In the genomic region with DNA sequence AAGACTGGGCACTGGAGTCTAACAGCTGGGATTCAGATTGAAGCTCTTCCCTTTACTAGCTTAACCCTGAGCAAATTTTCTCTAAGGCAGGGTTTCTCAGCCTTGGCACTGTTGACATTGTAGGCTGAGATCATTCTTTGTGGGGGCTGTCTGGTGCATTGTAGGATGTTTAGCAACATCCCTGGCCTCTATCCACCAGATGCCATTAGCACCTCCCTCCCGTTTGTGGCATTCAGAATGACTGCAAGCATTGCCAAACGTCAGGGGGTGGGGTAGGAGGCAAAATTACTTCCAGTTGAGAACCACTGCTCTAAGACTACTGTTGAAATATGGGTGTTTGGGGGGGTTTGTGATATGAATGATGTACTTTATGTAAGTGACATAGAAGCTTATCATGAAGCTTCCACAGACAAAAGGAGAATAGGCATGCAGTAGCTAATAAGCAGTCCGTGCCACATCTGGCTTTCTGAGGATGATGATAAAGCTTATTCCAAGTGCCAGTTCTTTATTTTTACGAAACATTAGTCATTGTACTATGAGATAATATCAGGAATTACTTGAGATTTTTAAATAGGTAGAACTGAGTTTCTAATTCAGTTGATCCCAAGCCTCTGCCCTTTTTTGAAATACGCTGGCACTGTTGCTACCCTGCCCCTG, we compare ENCODE assay signal across 10 cellular contexts. TPM values are rescaled to one million over a fixed set of nuclear protein-coding genes. Genes with fewer than 3 reads are reported as not detected.
DNase-seq lines count a peak whose midpoint lies in the region; ATAC-seq, FAIRE-seq and TF ChIP-seq lines count a peak whose summit lies in the region.
"Had no signal": no experiment of that assay in that cellular context is flagged by ENCODE, and none has a peak within 500 bp of the region (broad histone marks: within the 10 kb centered on the region; RNA-seq: fewer than 3 reads in every experiment).

No MANE protein-coding gene starts in this region.

- no peaks in the 10 kb centered on the region; a peak in 1 of 5 replicates for H3K36me3 ChIP-seq in HepG2 (replicated peaks in 1 of 2; ENCODE audit: control insufficient read depth in 1 of 2, insufficient read depth in 2 of 2, low read length in 2 of 2)

- H3K4me3 ChIP-seq in astrocyte of the spinal cord (ENCODE audit: low read depth, low read length) (no peak overlapping the region), HepG2 (replicated peaks in 1 of 3; ENCODE audit: insufficient read depth in 1 of 3, low read depth in 2 of 3, low read length in 3 of 3) (no peak overlapping the region)

- POLR2A ChIA-PET in HepG2 (lab: Yijun Ruan, JAX), result no interaction called here

- H3K27ac ChIP-seq in HepG2 (ENCODE audit: extremely low read length, insufficient read depth, low read length), result no peak overlapping the region

- FAIRE-seq in HepG2 (lab: Jason Lieb, UNC), result no peak

- no peaks in the 10 kb centered on the region for H3K9me3 ChIP-seq in HepG2 (ENCODE audit: low read length)

- no peaks in the 10 kb centered on the region for H3K27me3 ChIP-seq in HepG2 (ENCODE audit: control insufficient read depth in 1 of 2, insufficient read depth in 2 of 2, low read length in 2 of 2)

- H4K20me1 ChIP-seq in HepG2 (ENCODE audit: insufficient read depth, low read length), result 0 out of 2 replicates have a peak, but pooled peaks cover 3% of the 10 kb centered on the region

- CTCF ChIA-PET in HepG2 (lab: Yijun Ruan, JAX; ENCODE audit: low intra/inter-chr PET ratio, low total read pairs), result no interaction called here

- TF ChIP-seq RAD21 in HepG2 (CRISPR knock-in tag; IDR thresholded peaks at IDR 0.05), result no peak

- intact Hi-C loops in HepG2 (cut with micrococcal nuclease; ENCODE audit: unreplicated experiment), result no loop called here

- H3K79me2 ChIP-seq in HepG2 (ENCODE audit: insufficient read depth, low read length), result peaks cover 5% of the 10 kb centered on the region

- TF ChIP-seq EP300 in HepG2 (IDR thresholded peaks at IDR 0.05; ENCODE audit: low read depth in 2 of 2, low read length in 2 of 2) (no peak), HepG2 (CRISPR knock-in tag; IDR thresholded peaks at IDR 0.05; ENCODE audit: borderline replicate concordance) (no peak)

- no TSS peak for BruUV-seq in HepG2 (replicated peaks; lab: Mats Ljungman, UMichigan)

- 92% methylated on average over 5 of the region's 5 CpGs for WGBS in HepG2 (ENCODE audit: low lambda C conversion rate)

- peak; percentile 75 for DNase-seq in AG09319 (ENCODE audit: extremely low read depth, low read depth)
- DNase-seq in LHCN-M2 (ENCODE audit: low read depth), result peak; percentile 85
- peak; percentile 67 for DNase-seq in astrocyte of the spinal cord (ENCODE audit: low read depth, low spot score)
- peak; percentile 25 for DNase-seq in HepG2 (ENCODE audit: low spot score)
- DNase-seq in NCI-H1105 treated with DMSO at 0.1 percent for 48 hours (lab: John Stamatoyannopoulos, UW), result no peak
- DNase-seq: activated naive CD8-positive, alpha-beta T cell treated with anti-CD3 and anti-CD28 coated beads, Interleukin-2, amount 10 ng/mL, durations not matched to agents 7 days and 5 days; DND-41 had no signal

- H3K9ac ChIP-seq in HepG2 (ENCODE audit: insufficient read depth, low read depth, low read length), result no peak overlapping the region

- TF ChIP-seq CTCF in AG09319 (IDR thresholded peaks at IDR 0.05; ENCODE audit: low read depth, low read length), result no peak
- no peak for TF ChIP-seq CTCF in astrocyte of the spinal cord (IDR thresholded peaks at IDR 0.05; ENCODE audit: low read depth, low read length)
- TF ChIP-seq CTCF in HepG2 (CRISPR knock-in tag; IDR thresholded peaks at IDR 0.05), result no peak

- H3K4me1 ChIP-seq in HepG2 (ENCODE audit: insufficient read depth, low read length), result no peaks in the 10 kb centered on the region; the same call in 1 of the 2 replicates

- ATAC-seq in HepG2, result no peak
- ATAC-seq in GM18861 (IDR thresholded peaks at IDR 0.05; ENCODE audit: unreplicated experiment), result no peak
- ATAC-seq in HG03354 (IDR thresholded peaks at IDR 0.05; ENCODE audit: poor library complexity, severe bottlenecking, unreplicated experiment), result no peak
- no peak for ATAC-seq in GM18909 (IDR thresholded peaks at IDR 0.05; ENCODE audit: poor library complexity, unreplicated experiment)

- in situ Hi-C loops in astrocyte of the spinal cord (cut with HindIII; ENCODE audit: low sequenced_read_pairs), result no loop called here
- in situ Hi-C loops in HepG2 (cut with HindIII; ENCODE audit: extremely low pct_ligation_motif_present, low pct_unique_long_range_greater_than_20kb), result no loop called here

- no peak overlapping the region for H2AFZ ChIP-seq in HepG2 (ENCODE audit: low read length)

- no peak for TF ChIP-seq POLR2A in HepG2 (IDR thresholded peaks at IDR 0.05; ENCODE audit: insufficient read depth in 1 of 2, low read depth in 2 of 2, low read length in 2 of 2)

- no peak overlapping the region for H3K4me2 ChIP-seq in HepG2 (ENCODE audit: low read depth, low read length)

TF ChIP-seq in HepG2, 621 proteins besides CTCF, POLR2A, EP300 and RAD21 (continues in another document):
- no peak for TF ChIP-seq SIN3A (IDR thresholded peaks at IDR 0.05; ENCODE audit: borderline replicate concordance, low read depth, low read length)
- no peak for TF ChIP-seq ZNF569 (CRISPR knock-in tag; IDR thresholded peaks at IDR 0.05; ENCODE audit: borderline replicate concordance)
- TF ChIP-seq, protein P1, sequence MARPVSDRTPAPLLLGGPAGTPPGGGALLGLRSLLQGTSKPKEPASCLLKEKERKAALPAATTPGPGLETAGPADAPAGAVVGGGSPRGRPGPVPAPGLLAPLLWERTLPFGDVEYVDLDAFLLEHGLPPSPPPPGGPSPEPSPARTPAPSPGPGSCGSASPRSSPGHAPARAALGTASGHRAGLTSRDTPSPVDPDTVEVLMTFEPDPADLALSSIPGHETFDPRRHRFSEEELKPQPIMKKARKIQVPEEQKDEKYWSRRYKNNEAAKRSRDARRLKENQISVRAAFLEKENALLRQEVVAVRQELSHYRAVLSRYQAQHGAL (CRISPR knock-in tag; IDR thresholded peaks at IDR 0.05; ENCODE audit: not compliant biosample characterization), result no peak
- TF ChIP-seq HMG20B (CRISPR knock-in tag; conservative IDR thresholded peaks at IDR 0.05), result no peak
- TF ChIP-seq GABPB1 (CRISPR knock-in tag; IDR thresholded peaks at IDR 0.05), result no peak
- TF ChIP-seq ZNF30 (CRISPR knock-in tag; IDR thresholded peaks at IDR 0.05), result no peak
- TF ChIP-seq ZNF335 (CRISPR knock-in tag; IDR thresholded peaks at IDR 0.05), result no peak
- TF ChIP-seq GABPA (IDR thresholded peaks at IDR 0.05; ENCODE audit: low read depth, low read length), result no peak
- TF ChIP-seq GABPA (CRISPR knock-in tag; IDR thresholded peaks at IDR 0.05; ENCODE audit: low read depth), result no peak

RNA-seq across cellular contexts. Expression of a gene that starts 39.3 kb away (rescaled TPM):
- total RNA-seq in LHCN-M2 (2014; rRNA removed), result 15.2 and 19.3 TPM in 2 replicates
- 6.3 TPM for polyA plus RNA-seq in LHCN-M2 (2012)
- 8.0 and 10.5 TPM in 2 replicates for total RNA-seq in HepG2 (2016; rRNA removed; fragmentation: Illumina TruSeq; extraction: Trizol)
- total RNA-seq in HepG2 (2016; cell fraction: cytosol; rRNA removed; fragmentation: Illumina TruSeq; extraction: Trizol; ENCODE audit: low read depth), result 6.8 and 7.5 TPM in 2 replicates
- total RNA-seq in HepG2 (2016; cell fraction: insoluble cytoplasmic fraction; rRNA removed; fragmentation: Illumina TruSeq; extraction: Trizol), result 8.5 and 11.2 TPM in 2 replicates
- total RNA-seq in HepG2 (2016; cell fraction: membrane; rRNA removed; fragmentation: Illumina TruSeq; extraction: Trizol), result 5.0 and 6.3 TPM in 2 replicates
- 6.0 and 7.0 TPM in 2 replicates for total RNA-seq in HepG2 (2016; cell fraction: nucleus; rRNA removed; fragmentation: Illumina TruSeq; extraction: Trizol)
- polyA plus RNA-seq in HepG2 (2011; rRNA removed), result 4.3 and 4.5 TPM in 2 replicates
- 2.3 and 4.0 TPM in 2 replicates for polyA plus RNA-seq in HepG2 (2011; cell fraction: cytosol; rRNA removed)
- polyA plus RNA-seq in HepG2 (2011; cell fraction: nucleus; rRNA removed), result 1.8 and 3.5 TPM in 2 replicates
- 6.4 and 6.7 TPM in 2 replicates for polyA plus RNA-seq in HepG2 (2012)
- 1.1 TPM in 2 replicates for polyA plus RNA-seq in HepG2 (2016; cell fraction: cytosol; fragmentation: Illumina TruSeq; extraction: Trizol; ENCODE audit: low read depth)
- 10.4 and 12.6 TPM in 2 replicates for polyA plus RNA-seq in HepG2 (2016; cell fraction: insoluble cytoplasmic fraction; fragmentation: Illumina TruSeq; extraction: Trizol; ENCODE audit: low read depth)
- 2.2 and 3.1 TPM in 2 replicates for polyA plus RNA-seq in HepG2 (2016; cell fraction: membrane; fragmentation: Illumina TruSeq; extraction: Trizol; ENCODE audit: low read depth)
- polyA plus RNA-seq in HepG2 (2016; cell fraction: nucleus; fragmentation: Illumina TruSeq; extraction: Trizol; ENCODE audit: insufficient read depth, low read depth), result 7.0 and 7.8 TPM in 2 replicates
- polyA minus RNA-seq in HepG2 (2011; rRNA and poly(A)+ RNA removed; ENCODE audit: low replicate concordance), result 2.0 and 2.2 TPM in 2 replicates
- polyA minus RNA-seq in HepG2 (2011; cell fraction: cytosol; rRNA and poly(A)+ RNA removed), result 4.0 and 6.2 TPM in 2 replicates
- 12.7 and 14.3 TPM in 2 replicates for polyA minus RNA-seq in HepG2 (2011; cell fraction: nucleus; rRNA and poly(A)+ RNA removed)

RNA-seq across cellular contexts. Expression of a gene that starts 39.5 kb away (rescaled TPM):
- total RNA-seq in LHCN-M2 (2014; rRNA removed) (1,343 and 2,157 TPM in 2 replicates), HepG2 (2016; rRNA removed; fragmentation: Illumina TruSeq; extraction: Trizol) (1,297 and 1,763 TPM in 2 replicates)
- polyA plus RNA-seq in LHCN-M2 (2012), result 2,998 TPM
- total RNA-seq in HepG2 (2016; cell fraction: cytosol; rRNA removed; fragmentation: Illumina TruSeq; extraction: Trizol; ENCODE audit: low read depth), result 1,586 and 1,699 TPM in 2 replicates
- total RNA-seq in HepG2 (2016; cell fraction: insoluble cytoplasmic fraction; rRNA removed; fragmentation: Illumina TruSeq; extraction: Trizol), result 1,351 and 1,926 TPM in 2 replicates
- total RNA-seq in HepG2 (2016; cell fraction: membrane; rRNA removed; fragmentation: Illumina TruSeq; extraction: Trizol), result 3,254 and 3,418 TPM in 2 replicates
- 503 TPM in 2 replicates for total RNA-seq in HepG2 (2016; cell fraction: nucleus; rRNA removed; fragmentation: Illumina TruSeq; extraction: Trizol)
- polyA plus RNA-seq in HepG2 (2011; rRNA removed), result 3,693 and 3,955 TPM in 2 replicates
- polyA plus RNA-seq in HepG2 (2011; cell fraction: cytosol; rRNA removed), result 6,013 and 6,757 TPM in 2 replicates
- 1,196 and 1,371 TPM in 2 replicates for polyA plus RNA-seq in HepG2 (2011; cell fraction: nucleus; rRNA removed)
- polyA plus RNA-seq in HepG2 (2012), result 2,819 and 3,574 TPM in 2 replicates
- 3,375 and 3,723 TPM in 2 replicates for polyA plus RNA-seq in HepG2 (2016; cell fraction: cytosol; fragmentation: Illumina TruSeq; extraction: Trizol; ENCODE audit: low read depth)
- polyA plus RNA-seq in HepG2 (2016; cell fraction: insoluble cytoplasmic fraction; fragmentation: Illumina TruSeq; extraction: Trizol; ENCODE audit: low read depth), result 2,788 and 2,868 TPM in 2 replicates
- polyA plus RNA-seq in HepG2 (2016; cell fraction: membrane; fragmentation: Illumina TruSeq; extraction: Trizol; ENCODE audit: low read depth), result 4,974 and 5,217 TPM in 2 replicates
- 1,295 and 1,318 TPM in 2 replicates for polyA plus RNA-seq in HepG2 (2016; cell fraction: nucleus; fragmentation: Illumina TruSeq; extraction: Trizol; ENCODE audit: insufficient read depth, low read depth)
- 1,424 and 2,177 TPM in 2 replicates for polyA minus RNA-seq in HepG2 (2011; rRNA and poly(A)+ RNA removed; ENCODE audit: low replicate concordance)
- 848 and 1,008 TPM in 2 replicates for polyA minus RNA-seq in HepG2 (2011; cell fraction: cytosol; rRNA and poly(A)+ RNA removed)
- polyA minus RNA-seq in HepG2 (2011; cell fraction: nucleus; rRNA and poly(A)+ RNA removed), result 296 and 376 TPM in 2 replicates
